Comparison of ENCODE assay signal across 9 cellular contexts in the genomic region with DNA sequence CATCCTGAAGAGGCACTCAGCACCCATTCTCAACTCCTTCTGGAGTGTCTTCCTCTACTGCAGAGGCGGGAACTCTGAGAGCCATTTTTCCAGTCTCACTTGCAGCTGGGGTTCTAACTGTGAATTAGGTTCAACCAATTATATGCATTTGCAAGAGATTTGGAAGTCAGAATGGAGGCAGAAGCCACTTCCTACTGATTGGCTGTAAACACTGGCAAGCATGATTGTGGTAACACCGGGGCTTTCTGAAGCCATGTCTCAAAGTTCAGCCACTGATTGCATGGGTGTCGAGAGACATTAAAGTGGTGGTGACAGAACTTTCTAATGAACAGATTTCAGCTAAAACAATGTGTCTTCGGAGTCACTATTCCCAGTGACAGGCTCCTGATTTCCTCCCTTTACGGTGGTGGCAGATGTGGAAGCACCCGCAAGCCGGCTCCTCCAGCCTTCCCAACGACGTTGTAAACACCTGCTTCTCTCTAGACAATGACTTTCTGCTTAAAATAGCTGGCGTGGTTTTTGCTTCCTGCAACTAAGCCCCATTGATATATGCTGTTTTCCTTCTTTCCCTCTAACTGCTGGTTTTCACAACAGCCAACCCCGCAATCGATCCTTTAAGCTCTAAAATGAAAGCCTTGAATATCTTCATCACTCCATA.
DNase-seq lines count a peak whose midpoint lies in the region; TF ChIP-seq lines count a peak whose summit lies in the region.
"Had no signal": no experiment of that assay in that cellular context is flagged by ENCODE, and none has a peak within 500 bp of the region (broad histone marks: within the 10 kb centered on the region; RNA-seq: fewer than 3 reads in every experiment).

No MANE protein-coding gene starts in this region.

- H3K27ac ChIP-seq in breast epithelium, result peak overlapping the region; percentile 80 to 86
- H3K27ac ChIP-seq in spleen, result peak overlapping the region in 6 of 8 donors; percentile 65 to 85 (median 82)

- no peak for TF ChIP-seq POLR2A in breast epithelium (IDR thresholded peaks at IDR 0.05)
- no peak for TF ChIP-seq POLR2A in spleen (IDR thresholded peaks at IDR 0.05)

- TF ChIP-seq CTCF in breast epithelium (IDR thresholded peaks at IDR 0.05) (no peak), spleen (IDR thresholded peaks at IDR 0.05 in 8 of 11, conservative IDR thresholded peaks at IDR 0.05 in 3 of 11) (no peak)

- no peaks in the 10 kb centered on the region for H3K9me3 ChIP-seq in breast epithelium
- H3K9me3 ChIP-seq in spleen, result peaks cover 0 to 8% (median 0%) of the 10 kb centered on the region in 8 donors
- H3K9me3 ChIP-seq: A549 had no signal

- H3K4me1 ChIP-seq in breast epithelium, result peaks cover 4 to 8% of the 10 kb centered on the region in 2 donors
- peaks cover 42 to 71% (median 65%) of the 10 kb centered on the region in 6 donors for H3K4me1 ChIP-seq in spleen

- intact Hi-C loops in breast epithelium (cut with DNase I; ENCODE audit: low total_unique reads), result no loop called here
- intact Hi-C loops in spleen (cut with DNase I; ENCODE audit: low total_unique reads), result loop anchor here (10.0 kb wide), 1 partner anchor 88 kb away; no protein-coding TSS in a partner anchor

- no peaks in the 10 kb centered on the region for H3K27me3 ChIP-seq in breast epithelium
- H3K27me3 ChIP-seq in spleen (replicated peaks in 1 of 7), result no peaks in the 10 kb centered on the region

- peak; percentile 18 to 69 (median 54) for DNase-seq in NCI-H1417 (lab: John Stamatoyannopoulos, UW)
- no peak for DNase-seq in NCI-H1417 treated with DMSO at 0.1 percent for 48 hours (lab: John Stamatoyannopoulos, UW)
- DNase-seq in NAMALWA (ENCODE audit: low spot score), result peak; percentile 33
- no peak for DNase-seq in breast epithelium (ENCODE audit: low spot score in 2 of 2)
- DNase-seq in spleen, result no peak
- no peak for DNase-seq in hippocampal formation (lab: John Stamatoyannopoulos, UW)
- no peak for DNase-seq in amniotic stem cell (lab: John Stamatoyannopoulos, UW)
- no peak for DNase-seq in putamen (ENCODE audit: low spot score)

- 20 to 29% (median 23%) methylated on average over 12 of the region's 12 CpGs for WGBS in spleen, 5 donors

- H3K36me3 ChIP-seq in breast epithelium, result no peaks in the 10 kb centered on the region
- H3K36me3 ChIP-seq in spleen, result peaks cover 0 to 28% (median 3%) of the 10 kb centered on the region in 6 donors

- H3K4me3 ChIP-seq in breast epithelium (no peak overlapping the region), spleen (peak overlapping the region in 1 of 8 donors; percentile 28)

Comparison
In these comparisons a context has a peak if more than half of its experiments do, and no peak if none do; other contexts are left out.
1. DNase-seq: peak in NCI-H1417 (3 of 3) and NAMALWA (single experiment); none in NCI-H1417 treated with DMSO at 0.1 percent for 48 hours (single experiment), breast epithelium (0 of 2), spleen (single experiment), hippocampal formation (0 of 2), amniotic stem cell (single experiment) and putamen (single experiment).